ENCODE assay signal across 1 cellular context in genomic region chr15:91882858-91883586, GRCh38.
TF ChIP-seq lines count a peak whose summit lies in the region.

No MANE protein-coding gene starts in this region.

TF ChIP-seq in SK-N-SH treated with all-trans-retinoic acid at 6 μM for 48 hours, 23 proteins besides CTCF, POLR2A, EP300 and RAD21 (continued from another document):
- TF ChIP-seq, protein P1, sequence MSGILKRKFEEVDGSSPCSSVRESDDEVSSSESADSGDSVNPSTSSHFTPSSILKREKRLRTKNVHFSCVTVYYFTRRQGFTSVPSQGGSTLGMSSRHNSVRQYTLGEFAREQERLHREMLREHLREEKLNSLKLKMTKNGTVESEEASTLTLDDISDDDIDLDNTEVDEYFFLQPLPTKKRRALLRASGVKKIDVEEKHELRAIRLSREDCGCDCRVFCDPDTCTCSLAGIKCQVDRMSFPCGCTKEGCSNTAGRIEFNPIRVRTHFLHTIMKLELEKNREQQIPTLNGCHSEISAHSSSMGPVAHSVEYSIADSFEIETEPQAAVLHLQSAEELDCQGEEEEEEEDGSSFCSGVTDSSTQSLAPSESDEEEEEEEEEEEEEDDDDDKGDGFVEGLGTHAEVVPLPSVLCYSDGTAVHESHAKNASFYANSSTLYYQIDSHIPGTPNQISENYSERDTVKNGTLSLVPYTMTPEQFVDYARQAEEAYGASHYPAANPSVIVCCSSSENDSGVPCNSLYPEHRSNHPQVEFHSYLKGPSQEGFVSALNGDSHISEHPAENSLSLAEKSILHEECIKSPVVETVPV (CRISPR knock-in tag; IDR thresholded peaks at IDR 0.05), result no peak
- TF ChIP-seq TOX (CRISPR knock-in tag; IDR thresholded peaks at IDR 0.05; ENCODE audit: borderline replicate concordance) (no peak), RARB (CRISPR knock-in tag; IDR thresholded peaks at IDR 0.05) (no peak), ZC3H10 (CRISPR knock-in tag; IDR thresholded peaks at IDR 0.05) (no peak), ZFP3 (CRISPR knock-in tag; IDR thresholded peaks at IDR 0.05) (no peak), ZNF565 (CRISPR knock-in tag; conservative IDR thresholded peaks at IDR 0.05; ENCODE audit: low read depth) (no peak), ZNF70 (CRISPR knock-in tag; IDR thresholded peaks at IDR 0.05) (no peak), SNAI2 (CRISPR knock-in tag; IDR thresholded peaks at IDR 0.05) (no peak), BACH2 (CRISPR knock-in tag; IDR thresholded peaks at IDR 0.05; ENCODE audit: borderline replicate concordance) (no peak), ISL1 (CRISPR knock-in tag; IDR thresholded peaks at IDR 0.05) (no peak)
- TF ChIP-seq, protein P2, sequence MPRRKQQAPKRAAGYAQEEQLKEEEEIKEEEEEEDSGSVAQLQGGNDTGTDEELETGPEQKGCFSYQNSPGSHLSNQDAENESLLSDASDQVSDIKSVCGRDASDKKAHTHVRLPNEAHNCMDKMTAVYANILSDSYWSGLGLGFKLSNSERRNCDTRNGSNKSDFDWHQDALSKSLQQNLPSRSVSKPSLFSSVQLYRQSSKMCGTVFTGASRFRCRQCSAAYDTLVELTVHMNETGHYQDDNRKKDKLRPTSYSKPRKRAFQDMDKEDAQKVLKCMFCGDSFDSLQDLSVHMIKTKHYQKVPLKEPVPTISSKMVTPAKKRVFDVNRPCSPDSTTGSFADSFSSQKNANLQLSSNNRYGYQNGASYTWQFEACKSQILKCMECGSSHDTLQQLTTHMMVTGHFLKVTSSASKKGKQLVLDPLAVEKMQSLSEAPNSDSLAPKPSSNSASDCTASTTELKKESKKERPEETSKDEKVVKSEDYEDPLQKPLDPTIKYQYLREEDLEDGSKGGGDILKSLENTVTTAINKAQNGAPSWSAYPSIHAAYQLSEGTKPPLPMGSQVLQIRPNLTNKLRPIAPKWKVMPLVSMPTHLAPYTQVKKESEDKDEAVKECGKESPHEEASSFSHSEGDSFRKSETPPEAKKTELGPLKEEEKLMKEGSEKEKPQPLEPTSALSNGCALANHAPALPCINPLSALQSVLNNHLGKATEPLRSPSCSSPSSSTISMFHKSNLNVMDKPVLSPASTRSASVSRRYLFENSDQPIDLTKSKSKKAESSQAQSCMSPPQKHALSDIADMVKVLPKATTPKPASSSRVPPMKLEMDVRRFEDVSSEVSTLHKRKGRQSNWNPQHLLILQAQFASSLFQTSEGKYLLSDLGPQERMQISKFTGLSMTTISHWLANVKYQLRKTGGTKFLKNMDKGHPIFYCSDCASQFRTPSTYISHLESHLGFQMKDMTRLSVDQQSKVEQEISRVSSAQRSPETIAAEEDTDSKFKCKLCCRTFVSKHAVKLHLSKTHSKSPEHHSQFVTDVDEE (CRISPR knock-in tag; IDR thresholded peaks at IDR 0.05), result no peak
- TF ChIP-seq, protein P3, sequence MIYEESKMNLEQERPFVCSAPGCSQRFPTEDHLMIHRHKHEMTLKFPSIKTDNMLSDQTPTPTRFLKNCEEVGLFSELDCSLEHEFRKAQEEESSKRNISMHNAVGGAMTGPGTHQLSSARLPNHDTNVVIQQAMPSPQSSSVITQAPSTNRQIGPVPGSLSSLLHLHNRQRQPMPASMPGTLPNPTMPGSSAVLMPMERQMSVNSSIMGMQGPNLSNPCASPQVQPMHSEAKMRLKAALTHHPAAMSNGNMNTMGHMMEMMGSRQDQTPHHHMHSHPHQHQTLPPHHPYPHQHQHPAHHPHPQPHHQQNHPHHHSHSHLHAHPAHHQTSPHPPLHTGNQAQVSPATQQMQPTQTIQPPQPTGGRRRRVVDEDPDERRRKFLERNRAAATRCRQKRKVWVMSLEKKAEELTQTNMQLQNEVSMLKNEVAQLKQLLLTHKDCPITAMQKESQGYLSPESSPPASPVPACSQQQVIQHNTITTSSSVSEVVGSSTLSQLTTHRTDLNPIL (CRISPR knock-in tag; IDR thresholded peaks at IDR 0.05; ENCODE audit: low read depth), result no peak
